12 cellular contexts compared by ENCODE assay signal in genomic region chr6:111338843-111339242, GRCh38.
DNase-seq lines count a peak whose midpoint lies in the region; ATAC-seq and TF ChIP-seq lines count a peak whose summit lies in the region.
"Had no signal": no experiment of that assay in that cellular context is flagged by ENCODE, and none has a peak within 500 bp of the region (broad histone marks: within the 10 kb centered on the region; RNA-seq: fewer than 3 reads in every experiment).

No MANE protein-coding gene starts in this region.

- no peak overlapping the region for H3K27ac Mint-ChIP-seq in activated naive CD4-positive, alpha-beta T cell treated with anti-CD3 and anti-CD28 coated beads, Interleukin-2, amount 10 ng/mL, durations not matched to agents 7 days and 5 days

- H3K9me3 Mint-ChIP-seq in activated naive CD4-positive, alpha-beta T cell treated with anti-CD3 and anti-CD28 coated beads, Interleukin-2, amount 10 ng/mL, durations not matched to agents 7 days and 5 days, result no peaks in the 10 kb centered on the region
- H3K9me3 Mint-ChIP-seq: IgD-negative memory B cell had no signal

- ATAC-seq in GM19395 (IDR thresholded peaks at IDR 0.05; ENCODE audit: unreplicated experiment) (peak; percentile 100), HG02840 (IDR thresholded peaks at IDR 0.05; ENCODE audit: low FRiP score, unreplicated experiment) (peak; percentile 94), HG03558 (IDR thresholded peaks at IDR 0.05; ENCODE audit: extremely low read depth, unreplicated experiment) (peak; percentile 99)
- ATAC-seq: gastrocnemius medialis had no signal

- H3K36me3 Mint-ChIP-seq in activated naive CD4-positive, alpha-beta T cell treated with anti-CD3 and anti-CD28 coated beads, Interleukin-2, amount 10 ng/mL, durations not matched to agents 7 days and 5 days, result peaks cover 12% of the 10 kb centered on the region

- no peak for TF ChIP-seq CTCF in GM13976 (IDR thresholded peaks at IDR 0.05; ENCODE audit: borderline replicate concordance, control extremely low read depth, extremely low read depth, insufficient read depth, missing control alignments)

- DNase-seq in GM13976 (ENCODE audit: low spot score), result peak; percentile 53
- DNase-seq in AML-193 (lab: John Stamatoyannopoulos, UW), result no peak
- no peak for DNase-seq in activated naive CD4-positive, alpha-beta T cell treated with anti-CD3 and anti-CD28 coated beads, Interleukin-2, amount 10 ng/mL, durations not matched to agents 7 days and 5 days
- DNase-seq in NCI-H2171 treated with DMSO at 0.1 percent for 48 hours (lab: John Stamatoyannopoulos, UW), result no peak
- no peak for DNase-seq in NCI-H446 treated with DMSO at 0.1 percent for 48 hours (lab: John Stamatoyannopoulos, UW)
- DNase-seq: gastrocnemius medialis, mesenchymal stem cell, NCI-H510A had no signal

- H3K4me3 Mint-ChIP-seq in activated naive CD4-positive, alpha-beta T cell treated with anti-CD3 and anti-CD28 coated beads, Interleukin-2, amount 10 ng/mL, durations not matched to agents 7 days and 5 days, result no peak overlapping the region
- H3K4me3 Mint-ChIP-seq: IgD-negative memory B cell had no signal

- CTCF ChIA-PET in activated naive CD4-positive, alpha-beta T cell treated with anti-CD3 and anti-CD28 coated beads, Interleukin-2, amount 10 ng/mL, durations not matched to agents 7 days and 5 days (lab: Charles Lee), result no interaction called here

- in situ Hi-C loops in GM13976 (cut with MboI; ENCODE audit: low sequenced_read_pairs, unreplicated experiment), result no loop called here

- H3K4me1 Mint-ChIP-seq in activated naive CD4-positive, alpha-beta T cell treated with anti-CD3 and anti-CD28 coated beads, Interleukin-2, amount 10 ng/mL, durations not matched to agents 7 days and 5 days, result peaks cover 9% of the 10 kb centered on the region

- no peaks in the 10 kb centered on the region for H3K27me3 Mint-ChIP-seq in activated naive CD4-positive, alpha-beta T cell treated with anti-CD3 and anti-CD28 coated beads, Interleukin-2, amount 10 ng/mL, durations not matched to agents 7 days and 5 days
- H3K27me3 Mint-ChIP-seq: IgD-negative memory B cell had no signal
